ENCODE assay signal across 25 cellular contexts in the genomic region with DNA sequence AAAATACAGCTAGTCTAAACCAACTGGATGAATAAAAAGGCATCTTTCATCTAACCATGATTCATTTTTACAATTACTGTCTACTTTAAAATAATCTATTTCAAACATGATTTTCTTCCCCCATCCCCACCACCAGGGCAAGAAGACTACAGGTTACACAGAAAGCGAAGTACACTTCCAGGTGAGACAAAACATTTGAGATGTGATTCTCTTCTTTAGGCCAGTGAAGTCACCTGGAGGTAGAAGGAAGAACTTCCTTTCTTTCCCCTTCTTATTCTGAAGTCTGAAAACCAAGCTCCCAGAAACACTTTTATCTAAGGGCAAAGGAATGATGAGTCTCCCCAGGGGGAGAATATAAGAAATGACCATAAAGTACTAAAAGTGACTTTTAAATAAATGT. TPM values are rescaled to one million over a fixed set of nuclear protein-coding genes. Genes with fewer than 3 reads are reported as not detected.
DNase-seq lines count a peak whose midpoint lies in the region; ATAC-seq, FAIRE-seq and TF ChIP-seq lines count a peak whose summit lies in the region.
"Had no signal": no experiment of that assay in that cellular context is flagged by ENCODE, and none has a peak within 500 bp of the region (broad histone marks: within the 10 kb centered on the region; RNA-seq: fewer than 3 reads in every experiment).

No MANE protein-coding gene starts in this region.

- no peaks in the 10 kb centered on the region for H3K9me3 ChIP-seq in CD4-positive, alpha-beta T cell (ENCODE audit: control insufficient read depth, low read length)
- no peaks in the 10 kb centered on the region for H3K9me3 ChIP-seq in prostate gland
- H3K9me3 ChIP-seq: mucosa of descending colon, Peyer's patch had no signal

- TF ChIP-seq POLR2A in prostate gland (IDR thresholded peaks at IDR 0.05): no peak

- H3K27me3 Mint-ChIP-seq in CD4-positive, alpha-beta T cell: no peaks in the 10 kb centered on the region
- H3K27me3 Mint-ChIP-seq: activated naive CD8-positive, alpha-beta T cell treated with anti-CD3 and anti-CD28 coated beads for 36 hours; effector memory CD8-positive, alpha-beta T cell; T-helper 17 cell had no signal

- intact Hi-C loops in CD4-positive, alpha-beta T cell (cut with DNase I, micrococcal nuclease): no loop called here
- intact Hi-C loops in prostate gland (cut with DNase I): loop anchor here (10.0 kb wide), 2 partner anchors 147 to 367 kb away; partner anchors contain the start of gene RYBP

- no peak for FAIRE-seq in bronchial epithelial cell (lab: Jason Lieb, UNC)
- FAIRE-seq: colon had no signal

- peaks cover 19% of the 10 kb centered on the region for H3K4me1 Mint-ChIP-seq in CD4-positive, alpha-beta T cell (ENCODE audit: low read depth)
- H3K4me1 Mint-ChIP-seq: immature natural killer cell, T-helper 17 cell had no signal

- no peaks in the 10 kb centered on the region for H3K4me1 ChIP-seq in prostate gland (replicated peaks)
- H3K4me1 ChIP-seq: Peyer's patch had no signal

- H3K27me3 ChIP-seq in CD4-positive, alpha-beta T cell (ENCODE audit: control insufficient read depth, insufficient read depth, low read length): no peaks in the 10 kb centered on the region
- H3K27me3 ChIP-seq in bronchial epithelial cell (ENCODE audit: control insufficient read depth, insufficient read depth, low read length) (no peaks in the 10 kb centered on the region), kidney epithelial cell (ENCODE audit: control insufficient read depth, insufficient read depth, low read length) (no peaks in the 10 kb centered on the region), prostate gland (replicated peaks; ENCODE audit: insufficient read depth) (no peaks in the 10 kb centered on the region)
- H3K27me3 ChIP-seq: Peyer's patch had no signal

- H3K4me3 ChIP-seq in LNCaP clone FGC (ENCODE audit: low read depth, low read length) (no peak overlapping the region), bronchial epithelial cell (ENCODE audit: low read depth, low read length) (no peak overlapping the region), kidney epithelial cell (ENCODE audit: low read depth, low read length) (no peak overlapping the region), prostate gland (no peak overlapping the region)
- H3K4me3 ChIP-seq: mucosa of descending colon, Peyer's patch had no signal

- H3K36me3 ChIP-seq in bronchial epithelial cell (ENCODE audit: control insufficient read depth, insufficient read depth, low read length) (peaks cover 1% of the 10 kb centered on the region), kidney epithelial cell (ENCODE audit: control insufficient read depth, insufficient read depth, low read length) (no peaks in the 10 kb centered on the region), prostate gland (no peaks in the 10 kb centered on the region)
- H3K36me3 ChIP-seq: Peyer's patch had no signal

- H3K27ac Mint-ChIP-seq in CD4-positive, alpha-beta T cell: no peak overlapping the region
- H3K27ac Mint-ChIP-seq: activated naive CD8-positive, alpha-beta T cell treated with anti-CD3 and anti-CD28 coated beads for 36 hours; effector memory CD8-positive, alpha-beta T cell; immature natural killer cell; T-helper 17 cell had no signal

- no peak for DNase-seq in CD4-positive, alpha-beta T cell
- DNase-seq in LNCaP clone FGC (ENCODE audit: low read depth): no peak
- DNase-seq in bronchial epithelial cell (ENCODE audit: low read depth): peak; percentile 8
- no peak for DNase-seq in kidney epithelial cell (ENCODE audit: low read depth)
- no peak for DNase-seq in hypothalamus (lab: John Stamatoyannopoulos, UW)
- no peak for DNase-seq in prostate gland (ENCODE audit: low spot score)
- DNase-seq: activated naive CD8-positive, alpha-beta T cell treated with anti-CD3 and anti-CD28 coated beads for 36 hours; DMS 273 treated with DMSO at 0.1 percent for 48 hours; effector memory CD8-positive, alpha-beta T cell; glutamatergic neuron; HCEC 1CT; immature natural killer cell; KG1; left ventricle myocardium superior; mucosa of descending colon; NCI-H1694; NCI-H226; NCI-H774; Peyer's patch; substantia nigra; T-helper 17 cell had no signal

- peaks cover 63% of the 10 kb centered on the region for H3K36me3 Mint-ChIP-seq in CD4-positive, alpha-beta T cell (ENCODE audit: low read depth)

- peak; percentile 22 for TF ChIP-seq CTCF in CD4-positive, alpha-beta T cell (IDR thresholded peaks at IDR 0.05)
- TF ChIP-seq CTCF in LNCaP clone FGC (IDR thresholded peaks at IDR 0.05; ENCODE audit: control insufficient read depth, extremely low read depth, insufficient read depth) (peak; percentile 14; the same call in 1 of the 2 replicates), bronchial epithelial cell (IDR thresholded peaks at IDR 0.05; ENCODE audit: insufficient read depth, low read length, severe bottlenecking) (no peak), kidney epithelial cell (IDR thresholded peaks at IDR 0.05; ENCODE audit: insufficient read depth, low read length, poor library complexity, severe bottlenecking) (peak; percentile 10), prostate gland (IDR thresholded peaks at IDR 0.05) (peak in 1 of 4 experiments; percentile 22)

- 94% methylated on average over 1 of the region's 1 CpG for WGBS in prostate gland

- no peak overlapping the region for H3K4me3 Mint-ChIP-seq in CD4-positive, alpha-beta T cell
- H3K4me3 Mint-ChIP-seq: activated naive CD8-positive, alpha-beta T cell treated with anti-CD3 and anti-CD28 coated beads for 36 hours; effector memory CD8-positive, alpha-beta T cell; immature natural killer cell; T-helper 17 cell had no signal

- ATAC-seq in CD4-positive, alpha-beta T cell (ENCODE audit: poor library complexity): no peak
- ATAC-seq in GM19395 (IDR thresholded peaks at IDR 0.05; ENCODE audit: unreplicated experiment): no peak
- no peak for ATAC-seq in HG03095 (IDR thresholded peaks at IDR 0.05; ENCODE audit: unreplicated experiment)
- ATAC-seq: effector memory CD8-positive, alpha-beta T cell; left ventricle myocardium superior; mucosa of descending colon; T-helper 17 cell had no signal

- CTCF ChIA-PET in CD4-positive, alpha-beta T cell (lab: Charles Lee): interaction anchor here (1.4 kb wide), 1 partner anchor 9 kb away, joined by 4 read pairs; no protein-coding TSS in a partner anchor

- no peaks in the 10 kb centered on the region for H3K9me3 Mint-ChIP-seq in CD4-positive, alpha-beta T cell
- H3K9me3 Mint-ChIP-seq: activated naive CD8-positive, alpha-beta T cell treated with anti-CD3 and anti-CD28 coated beads for 36 hours; effector memory CD8-positive, alpha-beta T cell; immature natural killer cell had no signal

- H3K27ac ChIP-seq in CD4-positive, alpha-beta T cell (ENCODE audit: low read depth, low read length): no peak overlapping the region
- H3K27ac ChIP-seq in prostate gland: no peak overlapping the region
- H3K27ac ChIP-seq: C4-2B, Peyer's patch had no signal

- POLR2A ChIA-PET in CD4-positive, alpha-beta T cell (lab: Charles Lee): interaction anchor here (0.6 to 1.3 kb wide), 2 partner anchors 74 to 169 kb away, joined by 3 read pairs; no protein-coding TSS in a partner anchor

RNA-seq across cellular contexts. Expression of gene SHQ1, which starts 36.7 kb away (rescaled TPM):
- total RNA-seq in CD4-positive, alpha-beta T cell: 10 to 100 TPM in 1 of 2 experiments, 1 to 10 TPM in 1; 9.4 to 13.1 TPM
- total RNA-seq in bronchial epithelial cell: 14.6 and 17.6 TPM in 2 replicates
- total RNA-seq in kidney epithelial cell: 17.8 and 18.6 TPM in 2 replicates
- 10 to 100 TPM; 12.9 to 31.9 TPM for total RNA-seq in prostate gland
